Comparison of ENCODE assay signal across 19 cellular contexts in genomic region chr7:117480978-117481377, GRCh38. TPM values are rescaled to one million over a fixed set of nuclear protein-coding genes. Genes with fewer than 3 reads are reported as not detected.
A peak's percentile ranks its signal among the peaks of the same experiment; 100 is the strongest.
DNase-seq lines count a peak whose midpoint lies in the region; ATAC-seq and TF ChIP-seq lines count a peak whose summit lies in the region.
"Had no signal": no experiment of that assay in that cellular context is flagged by ENCODE, and none has a peak within 500 bp of the region (broad histone marks: within the 10 kb centered on the region; RNA-seq: fewer than 3 reads in every experiment).

No MANE protein-coding gene starts in this region.

- no peak overlapping the region for H2AFZ ChIP-seq in OCI-LY7 (ENCODE audit: low read length)
- H2AFZ ChIP-seq: GM23248 had no signal

- H3K4me1 ChIP-seq in A673 (ENCODE audit: insufficient read depth, low read length, poor library complexity, severe bottlenecking) (no peaks in the 10 kb centered on the region), HUES48 (ENCODE audit: control insufficient read depth, insufficient read depth, low read length) (peaks cover 34% of the 10 kb centered on the region), endocrine pancreas (ENCODE audit: control insufficient read depth, insufficient read depth, low read length) (no peaks in the 10 kb centered on the region), muscle layer of duodenum (ENCODE audit: control insufficient read depth in 1 of 2, insufficient read depth in 2 of 2, low read length in 2 of 2) (peaks cover 0 to 8% of the 10 kb centered on the region in 2 donors), OCI-LY7 (ENCODE audit: insufficient read depth, low read length, poor library complexity, severe bottlenecking) (no peaks in the 10 kb centered on the region)
- H3K4me1 ChIP-seq: prostate gland had no signal

- H3K9ac ChIP-seq in HUES48 (ENCODE audit: low read depth, low read length) (no peak overlapping the region), endocrine pancreas (ENCODE audit: control insufficient read depth, insufficient read depth, low read length) (no peak overlapping the region)
- H3K9ac ChIP-seq: GM23248 had no signal

- H3K9me3 ChIP-seq in A673 (ENCODE audit: low read depth, low read length, poor library complexity, severe bottlenecking) (no peaks in the 10 kb centered on the region), HUES48 (ENCODE audit: control insufficient read depth, insufficient read depth, low read length) (no peaks in the 10 kb centered on the region), endocrine pancreas (ENCODE audit: control insufficient read depth, low read length) (no peaks in the 10 kb centered on the region), muscle layer of duodenum (ENCODE audit: control insufficient read depth in 1 of 2, low read length in 2 of 2) (no peaks in the 10 kb centered on the region), OCI-LY7 (ENCODE audit: low read length) (no peaks in the 10 kb centered on the region)
- H3K9me3 ChIP-seq: prostate gland had no signal

- H3K79me2 ChIP-seq in OCI-LY7 (ENCODE audit: insufficient read depth, low read depth, low read length) = no peaks in the 10 kb centered on the region

- intact Hi-C loops in A673 (cut with micrococcal nuclease; ENCODE audit: unreplicated experiment) = no loop called here
- intact Hi-C loops in OCI-LY7 (cut with micrococcal nuclease; ENCODE audit: unreplicated experiment) = no loop called here

- peak; percentile 22; the same call in 1 of the 2 replicates for TF ChIP-seq CTCF in A673 (conservative IDR thresholded peaks at IDR 0.05; ENCODE audit: low read depth, low read length)
- no peak for TF ChIP-seq CTCF in OCI-LY7 (conservative IDR thresholded peaks at IDR 0.05; ENCODE audit: low read length)

- no peak overlapping the region for H3K4me2 ChIP-seq in OCI-LY7 (ENCODE audit: low read length)

- H3K36me3 ChIP-seq in A673 (ENCODE audit: insufficient read depth, low read length, poor library complexity, severe bottlenecking) (no peaks in the 10 kb centered on the region), HUES48 (ENCODE audit: control insufficient read depth, insufficient read depth, low read length) (no peaks in the 10 kb centered on the region), endocrine pancreas (ENCODE audit: control insufficient read depth, insufficient read depth, low read length) (no peaks in the 10 kb centered on the region), muscle layer of duodenum (ENCODE audit: control insufficient read depth in 1 of 2, insufficient read depth in 2 of 2, low read length in 2 of 2) (no peaks in the 10 kb centered on the region), OCI-LY7 (ENCODE audit: insufficient read depth, low read length) (no peaks in the 10 kb centered on the region)
- H3K36me3 ChIP-seq: prostate gland had no signal

- H4K20me1 ChIP-seq in OCI-LY7 (ENCODE audit: insufficient read depth, low read length) = no peaks in the 10 kb centered on the region

- POLR2A ChIA-PET in A673 (lab: Charles Lee; ENCODE audit: low non-redundant PET) (no interaction called here), OCI-LY7 (lab: Charles Lee) (no interaction called here)

- no peak overlapping the region for H3K4me3 ChIP-seq in A673 (ENCODE audit: low read depth, low read length, poor library complexity, severe bottlenecking)
- H3K4me3 ChIP-seq in HUES48 (ENCODE audit: low read depth, low read length) = peak overlapping the region; percentile 21; the same call in 1 of the 2 replicates
- H3K4me3 ChIP-seq in endocrine pancreas (ENCODE audit: control insufficient read depth, insufficient read depth, low read length) = peak overlapping the region; percentile 36
- peak overlapping the region in 1 of 2 donors; percentile 70 for H3K4me3 ChIP-seq in muscle layer of duodenum (ENCODE audit: low read depth in 1 of 2, low read length in 2 of 2)
- no peak overlapping the region for H3K4me3 ChIP-seq in OCI-LY7 (ENCODE audit: low read depth, low read length, poor library complexity, severe bottlenecking)
- H3K4me3 ChIP-seq: GM23248, prostate gland had no signal

- no peaks in the 10 kb centered on the region for H3K9me2 ChIP-seq in OCI-LY7 (ENCODE audit: insufficient read depth, low read length)

- ATAC-seq in HG03378 (IDR thresholded peaks at IDR 0.05; ENCODE audit: unreplicated experiment) (no peak), HG02610 (IDR thresholded peaks at IDR 0.05; ENCODE audit: unreplicated experiment) (no peak)
- ATAC-seq: left lobe of liver; naive thymus-derived CD8-positive, alpha-beta T cell had no signal

- no peak for DNase-seq in A673 (ENCODE audit: low spot score)
- DNase-seq in SIG-M5 (lab: John Stamatoyannopoulos, UW) = no peak
- DNase-seq in OCI-LY7 (ENCODE audit: low spot score) = no peak
- DNase-seq: activated CD4-positive, alpha-beta T cell treated with anti-CD3 and anti-CD28 coated beads, Interleukin-2, amount 10 ng/mL, durations not matched to agents 7 days and 5 days; activated naive CD4-positive, alpha-beta T cell treated with anti-CD3 and anti-CD28 coated beads for 36 hours; COR-L47; dorsolateral prefrontal cortex; GM23248; naive thymus-derived CD8-positive, alpha-beta T cell; NCI-H1694; NCI-H510A had no signal

- H3K27me3 ChIP-seq in A673 (replicated peaks; ENCODE audit: insufficient read depth, low read depth, low read length, poor library complexity) (peaks cover 25% of the 10 kb centered on the region), HUES48 (ENCODE audit: control insufficient read depth, insufficient read depth, low read length) (peaks cover 39% of the 10 kb centered on the region), endocrine pancreas (ENCODE audit: control insufficient read depth, insufficient read depth, low read length) (peaks cover 6% of the 10 kb centered on the region), muscle layer of duodenum (ENCODE audit: low read depth, low read length) (peaks cover 5% of the 10 kb centered on the region)

- no peak overlapping the region for H3K27ac ChIP-seq in A673 (ENCODE audit: low read depth, low read length, poor library complexity, severe bottlenecking)
- no peak overlapping the region for H3K27ac ChIP-seq in HUES48 (ENCODE audit: low read depth, low read length)
- H3K27ac ChIP-seq in muscle layer of duodenum (ENCODE audit: low read length) = peak overlapping the region; percentile 1
- no peak overlapping the region for H3K27ac ChIP-seq in OCI-LY7 (ENCODE audit: low read depth, low read length, poor library complexity, severe bottlenecking)
- H3K27ac ChIP-seq: dorsolateral prefrontal cortex, GM23248, prostate gland had no signal

- BruUV-seq in A673 (replicated peaks; lab: Mats Ljungman, UMichigan) (no TSS peak), OCI-LY7 (replicated peaks; lab: Mats Ljungman, UMichigan) (no TSS peak)

- CTCF ChIA-PET in A673 (lab: Charles Lee) = no interaction called here
- CTCF ChIA-PET in OCI-LY7 (lab: Charles Lee; ENCODE audit: unreplicated experiment) = interaction anchor here (0.5 kb wide), 1 partner anchor 593 kb away, joined by 3 read pairs; no protein-coding TSS in a partner anchor

RNA-seq across cellular contexts. Expression of gene CFTR, which starts 1.2 kb away (rescaled TPM):
- total RNA-seq in A673 (2021) = 0.19 and 0.37 TPM in 2 replicates
- not detected in 2 replicates for total RNA-seq in OCI-LY7 (2014; rRNA removed; shearing (Covaris generic))
- total RNA-seq in OCI-LY7 (2022) = not detected in 2 replicates
- total RNA-seq: activated CD4-positive, alpha-beta T cell treated with anti-CD3 and anti-CD28 coated beads, Interleukin-2, amount 10 ng/mL, durations not matched to agents 7 days and 5 days; activated naive CD4-positive, alpha-beta T cell treated with anti-CD3 and anti-CD28 coated beads for 36 hours; GM23248; LHCN-M2; naive thymus-derived CD8-positive, alpha-beta T cell had no signal

RNA-seq across cellular contexts. Expression of gene ASZ1, which starts 53.7 kb away (rescaled TPM):
- total RNA-seq in A673 (2021) = not detected in 2 replicates
- total RNA-seq in OCI-LY7 (2014; rRNA removed; shearing (Covaris generic)) = not detected in 2 replicates
- total RNA-seq in OCI-LY7 (2022) = not detected in 2 replicates
- total RNA-seq: activated CD4-positive, alpha-beta T cell treated with anti-CD3 and anti-CD28 coated beads, Interleukin-2, amount 10 ng/mL, durations not matched to agents 7 days and 5 days; activated naive CD4-positive, alpha-beta T cell treated with anti-CD3 and anti-CD28 coated beads for 36 hours; dorsolateral prefrontal cortex; GM23248; left lobe of liver; LHCN-M2; naive thymus-derived CD8-positive, alpha-beta T cell had no signal

Comparison
In these comparisons a context has a peak if more than half of its experiments do, and no peak if none do; other contexts are left out.
1. H3K4me3 ChIP-seq: peak in HUES48 (single experiment) and endocrine pancreas (single experiment); none in A673 (single experiment) and OCI-LY7 (single experiment).